In genomic region chr6:155177369-155177961, GRCh38 we compare ENCODE assay signal across 8 cellular contexts.
DNase-seq lines count a peak whose midpoint lies in the region; ATAC-seq, FAIRE-seq and TF ChIP-seq lines count a peak whose summit lies in the region.

No MANE protein-coding gene starts in this region.

- peak; percentile 74 for TF ChIP-seq CTCF in LNCAP (IDR thresholded peaks at IDR 0.05)
- peak; percentile 45 for TF ChIP-seq CTCF in bronchial epithelial cell (IDR thresholded peaks at IDR 0.05; ENCODE audit: insufficient read depth, low read length, severe bottlenecking)
- peak; percentile 64 to 73 (median 68) for TF ChIP-seq CTCF in right lobe of liver (IDR thresholded peaks at IDR 0.05)
- TF ChIP-seq CTCF in uterus (IDR thresholded peaks at IDR 0.05) = peak; percentile 63 to 79 (median 77)

- TF ChIP-seq POLR2A in right lobe of liver (IDR thresholded peaks at IDR 0.05) = no peak
- TF ChIP-seq POLR2A in uterus (IDR thresholded peaks at IDR 0.05) = no peak

- peak; percentile 80 for FAIRE-seq in RCC 7860 (lab: Jason Lieb, UNC)
- FAIRE-seq in bronchial epithelial cell (lab: Jason Lieb, UNC) = no peak

- intact Hi-C loops in right lobe of liver (cut with DNase I) = loop anchor here in 1 of 2 donors (10.0 kb wide), 1 partner anchor 253 kb away; no protein-coding TSS in a partner anchor
- intact Hi-C loops in uterus (cut with DNase I; ENCODE audit: low total_unique reads) = loop anchor here (10.0 kb wide), 1 partner anchor 67 kb away; no protein-coding TSS in a partner anchor

- H3K36me3 ChIP-seq in bronchial epithelial cell (ENCODE audit: control insufficient read depth, insufficient read depth, low read length) (no peaks in the 10 kb centered on the region), right lobe of liver (no peaks in the 10 kb centered on the region), uterus (no peaks in the 10 kb centered on the region)

- H3K27ac ChIP-seq in right lobe of liver (no peak overlapping the region), uterus (no peak overlapping the region)

- WGBS in right lobe of liver (ENCODE audit: insufficient coverage, low coverage, low lambda C conversion rate, missing lambda C conversion rate) = 74% methylated on average over 4 of the region's 4 CpGs

- peak; percentile 73 to 76 (median 74) for ATAC-seq in right lobe of liver

- H3K4me3 ChIP-seq in bronchial epithelial cell (ENCODE audit: low read depth, low read length) (no peak overlapping the region), right lobe of liver (no peak overlapping the region), uterus (no peak overlapping the region)

- H3K27me3 ChIP-seq in bronchial epithelial cell (ENCODE audit: control insufficient read depth, insufficient read depth, low read length) = no peaks in the 10 kb centered on the region
- H3K27me3 ChIP-seq in right lobe of liver = no peaks in the 10 kb centered on the region
- no peaks in the 10 kb centered on the region for H3K27me3 ChIP-seq in uterus

- H3K4me1 ChIP-seq in right lobe of liver (no peaks in the 10 kb centered on the region), uterus (no peaks in the 10 kb centered on the region)

- DNase-seq in stimulated activated CD4-positive, alpha-beta T cell treated with anti-CD3 and anti-CD28 coated beads, Interleukin-2, amount 100 ng/mL, for 4 hours (ENCODE audit: low read depth) = peak; percentile 46
- DNase-seq in stimulated activated CD4-positive, alpha-beta T cell treated with anti-CD3 and anti-CD28 coated beads, Interleukin-4, amount 100 ng/mL, for 4 hours = no peak
- DNase-seq in RCC 7860 (ENCODE audit: low spot score) (peak; percentile 50), bronchial epithelial cell (ENCODE audit: low read depth) (peak; percentile 61), right lobe of liver (no peak), uterus (peak in 1 of 2 donors; percentile 60), cortex of kidney (lab: John Stamatoyannopoulos, UW) (no peak)

- no peaks in the 10 kb centered on the region for H3K9me3 ChIP-seq in right lobe of liver
- no peaks in the 10 kb centered on the region for H3K9me3 ChIP-seq in uterus

Comparison
In these comparisons a context has a peak if more than half of its experiments do, and no peak if none do; other contexts are left out.
1. DNase-seq: peak in stimulated activated CD4-positive, alpha-beta T cell treated with anti-CD3 and anti-CD28 coated beads, Interleukin-2, amount 100 ng/mL, for 4 hours (single experiment), RCC 7860 (single experiment) and bronchial epithelial cell (single experiment); none in stimulated activated CD4-positive, alpha-beta T cell treated with anti-CD3 and anti-CD28 coated beads, Interleukin-4, amount 100 ng/mL, for 4 hours (0 of 2), right lobe of liver (0 of 3) and cortex of kidney (single experiment).
2. Peak in every context shown above with its lines, with median percentiles within 50 percentile points of each other: CTCF ChIP-seq.